ENCODE assay signal across 3 cellular contexts in genomic region chr6:635233-635632, GRCh38.
A peak's percentile ranks its signal among the peaks of the same experiment; 100 is the strongest.
TF ChIP-seq lines count a peak whose summit lies in the region.

No MANE protein-coding gene starts in this region.

TF ChIP-seq in HepG2, 621 proteins besides CTCF, POLR2A, EP300 and RAD21:
- TF ChIP-seq MAFK (conservative IDR thresholded peaks at IDR 0.05 in 1 of 2, IDR thresholded peaks at IDR 0.05 in 1 of 2; ENCODE audit: low read length in 2 of 2) = peak; percentile 88 to 91
- peak; percentile 89 for TF ChIP-seq MAFF (IDR thresholded peaks at IDR 0.05; ENCODE audit: low read depth, low read length)
- TF ChIP-seq NFYC (CRISPR knock-in tag; IDR thresholded peaks at IDR 0.05) = no peak

TF ChIP-seq in IMR-90, 13 proteins besides CTCF, POLR2A, EP300 and RAD21:
- TF ChIP-seq RFX5 (IDR thresholded peaks at IDR 0.05; ENCODE audit: low read depth, low read length) (no peak), MAFK (IDR thresholded peaks at IDR 0.05; ENCODE audit: low read depth, low read length) (peak; percentile 65; the same call in 1 of the 2 replicates), CHD1 (IDR thresholded peaks at IDR 0.05; ENCODE audit: low read depth, low read length) (no peak), SMC3 (IDR thresholded peaks at IDR 0.05; ENCODE audit: low read depth, low read length) (no peak), FOS (IDR thresholded peaks at IDR 0.05; ENCODE audit: low read depth, low read length) (no peak)

TF ChIP-seq in K562, 482 proteins besides CTCF, POLR2A, EP300 and RAD21:
- TF ChIP-seq, protein P1, sequence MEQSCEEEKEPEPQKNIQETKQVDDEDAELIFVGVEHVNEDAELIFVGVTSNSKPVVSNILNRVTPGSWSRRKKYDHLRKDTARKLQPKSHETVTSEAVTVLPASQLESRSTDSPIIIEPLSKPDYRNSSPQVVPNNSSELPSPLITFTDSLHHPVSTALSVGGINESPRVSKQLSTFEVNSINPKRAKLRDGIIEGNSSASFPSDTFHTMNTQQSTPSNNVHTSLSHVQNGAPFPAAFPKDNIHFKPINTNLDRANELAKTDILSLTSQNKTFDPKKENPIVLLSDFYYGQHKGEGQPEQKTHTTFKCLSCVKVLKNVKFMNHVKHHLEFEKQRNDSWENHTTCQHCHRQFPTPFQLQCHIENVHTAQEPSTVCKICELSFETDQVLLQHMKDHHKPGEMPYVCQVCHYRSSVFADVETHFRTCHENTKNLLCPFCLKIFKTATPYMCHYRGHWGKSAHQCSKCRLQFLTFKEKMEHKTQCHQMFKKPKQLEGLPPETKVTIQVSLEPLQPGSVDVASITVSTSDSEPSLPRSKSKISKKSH (CRISPR knock-in tag; IDR thresholded peaks at IDR 0.05) = no peak
- TF ChIP-seq FOXJ2 (tag; IDR thresholded peaks at IDR 0.05) (no peak), CBX2 (IDR thresholded peaks at IDR 0.05; ENCODE audit: insufficient read depth, low read length, poor library complexity, severe bottlenecking) (no peak), MCM2 (IDR thresholded peaks at IDR 0.05; ENCODE audit: low read depth) (no peak), SLC30A9 (CRISPR knock-in tag; IDR thresholded peaks at IDR 0.05) (no peak), PPARD (CRISPR knock-in tag; IDR thresholded peaks at IDR 0.05) (no peak), MAFF (IDR thresholded peaks at IDR 0.05; ENCODE audit: low read length) (peak; percentile 70), HDGF (IDR thresholded peaks at IDR 0.05) (no peak), HIVEP1 (CRISPR knock-in tag; IDR thresholded peaks at IDR 0.05) (no peak), C11orf30 (IDR thresholded peaks at IDR 0.05; ENCODE audit: low read depth) (peak; percentile 79), ZNF644 (tag; IDR thresholded peaks at IDR 0.05; ENCODE audit: low read depth) (no peak), POLR2H (tag; IDR thresholded peaks at IDR 0.05; ENCODE audit: low read depth) (no peak), ZNF316 (IDR thresholded peaks at IDR 0.05) (peak; percentile 91), MAFG (tag; conservative IDR thresholded peaks at IDR 0.05) (peak; percentile 71), RB1 (IDR thresholded peaks at IDR 0.05; ENCODE audit: low read depth) (no peak), HOXB6 (CRISPR knock-in tag; IDR thresholded peaks at IDR 0.05; ENCODE audit: borderline replicate concordance) (no peak), WHSC1 (IDR thresholded peaks at IDR 0.05; ENCODE audit: low read length) (no peak)
- TF ChIP-seq, protein P2, sequence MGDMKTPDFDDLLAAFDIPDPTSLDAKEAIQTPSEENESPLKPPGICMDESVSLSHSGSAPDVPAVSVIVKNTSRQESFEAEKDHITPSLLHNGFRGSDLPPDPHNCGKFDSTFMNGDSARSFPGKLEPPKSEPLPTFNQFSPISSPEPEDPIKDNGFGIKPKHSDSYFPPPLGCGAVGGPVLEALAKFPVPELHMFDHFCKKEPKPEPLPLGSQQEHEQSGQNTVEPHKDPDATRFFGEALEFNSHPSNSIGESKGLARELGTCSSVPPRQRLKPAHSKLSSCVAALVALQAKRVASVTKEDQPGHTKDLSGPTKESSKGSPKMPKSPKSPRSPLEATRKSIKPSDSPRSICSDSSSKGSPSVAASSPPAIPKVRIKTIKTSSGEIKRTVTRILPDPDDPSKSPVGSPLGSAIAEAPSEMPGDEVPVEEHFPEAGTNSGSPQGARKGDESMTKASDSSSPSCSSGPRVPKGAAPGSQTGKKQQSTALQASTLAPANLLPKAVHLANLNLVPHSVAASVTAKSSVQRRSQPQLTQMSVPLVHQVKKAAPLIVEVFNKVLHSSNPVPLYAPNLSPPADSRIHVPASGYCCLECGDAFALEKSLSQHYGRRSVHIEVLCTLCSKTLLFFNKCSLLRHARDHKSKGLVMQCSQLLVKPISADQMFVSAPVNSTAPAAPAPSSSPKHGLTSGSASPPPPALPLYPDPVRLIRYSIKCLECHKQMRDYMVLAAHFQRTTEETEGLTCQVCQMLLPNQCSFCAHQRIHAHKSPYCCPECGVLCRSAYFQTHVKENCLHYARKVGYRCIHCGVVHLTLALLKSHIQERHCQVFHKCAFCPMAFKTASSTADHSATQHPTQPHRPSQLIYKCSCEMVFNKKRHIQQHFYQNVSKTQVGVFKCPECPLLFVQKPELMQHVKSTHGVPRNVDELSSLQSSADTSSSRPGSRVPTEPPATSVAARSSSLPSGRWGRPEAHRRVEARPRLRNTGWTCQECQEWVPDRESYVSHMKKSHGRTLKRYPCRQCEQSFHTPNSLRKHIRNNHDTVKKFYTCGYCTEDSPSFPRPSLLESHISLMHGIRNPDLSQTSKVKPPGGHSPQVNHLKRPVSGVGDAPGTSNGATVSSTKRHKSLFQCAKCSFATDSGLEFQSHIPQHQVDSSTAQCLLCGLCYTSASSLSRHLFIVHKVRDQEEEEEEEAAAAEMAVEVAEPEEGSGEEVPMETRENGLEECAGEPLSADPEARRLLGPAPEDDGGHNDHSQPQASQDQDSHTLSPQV (IDR thresholded peaks at IDR 0.05) = no peak
TF ChIP-seq in K562: peak in this region for 4.
